In genomic region chr9:111483862-111484563, GRCh38 we compare ENCODE assay signal across 8 cellular contexts. TPM values are rescaled to one million over a fixed set of nuclear protein-coding genes. Genes with fewer than 3 reads are reported as not detected.
DNase-seq lines count a peak whose midpoint lies in the region; ATAC-seq and TF ChIP-seq lines count a peak whose summit lies in the region.

TSS of gene ECPAS (minus strand) at chr9:111484383. CDS start at chr9:111472918, 11,465 bp downstream.

- peak within 1 kb of the TSS; percentile 73 to 89 (median 84) for H3K4me3 Mint-ChIP-seq in naive thymus-derived CD8-positive, alpha-beta T cell
- H3K4me3 Mint-ChIP-seq in stimulated activated naive B cell treated with anti-CD40 and anti-IgM and Interleukin-4, amounts not matched to agents 10 μg/mL and 1 μg/mL and 100 μg/mL, for 72 hours, result peak within 1 kb of the TSS; percentile 86 to 95

- in situ Hi-C loops in Caki2 (cut with HindIII; ENCODE audit: low pct_unique_long_range_greater_than_20kb, low sequenced_read_pairs), result no loop called here

- no peaks in the 10 kb centered on the region for H3K9me3 Mint-ChIP-seq in naive thymus-derived CD8-positive, alpha-beta T cell
- no peaks in the 10 kb centered on the region for H3K9me3 Mint-ChIP-seq in stimulated activated naive B cell treated with anti-CD40 and anti-IgM and Interleukin-4, amounts not matched to agents 10 μg/mL and 1 μg/mL and 100 μg/mL, for 72 hours

- no peaks in the 10 kb centered on the region for H3K36me3 Mint-ChIP-seq in naive thymus-derived CD8-positive, alpha-beta T cell
- H3K36me3 Mint-ChIP-seq in stimulated activated naive B cell treated with anti-CD40 and anti-IgM and Interleukin-4, amounts not matched to agents 10 μg/mL and 1 μg/mL and 100 μg/mL, for 72 hours, result peaks cover 5 to 7% of the 10 kb centered on the region in 2 donors

- H3K4me1 Mint-ChIP-seq in naive thymus-derived CD8-positive, alpha-beta T cell, result peaks cover 18 to 31% (median 24%) of the 10 kb centered on the region in 4 donors
- peaks cover 16 to 29% of the 10 kb centered on the region in 2 donors for H3K4me1 Mint-ChIP-seq in stimulated activated naive B cell treated with anti-CD40 and anti-IgM and Interleukin-4, amounts not matched to agents 10 μg/mL and 1 μg/mL and 100 μg/mL, for 72 hours

- DNase-seq in Caki2 (ENCODE audit: low read depth), result peak; percentile 84
- DNase-seq in HPDE6-E6E7 (ENCODE audit: extremely low spot score), result peak; percentile 88
- peak; percentile 77 for DNase-seq in RPMI8226
- peak; percentile 59 for DNase-seq in activated T-helper 9 cell treated with anti-CD3 and anti-CD28 coated beads, Interleukin-2, amount 50 U/mL, for 16 hours (ENCODE audit: low read depth)
- peak; percentile 76 for DNase-seq in fibroblast of mammary gland (ENCODE audit: low read depth)
- DNase-seq in naive thymus-derived CD8-positive, alpha-beta T cell, result peak; percentile 46 to 74 (median 63)
- peak; percentile 66 for DNase-seq in stimulated activated naive B cell treated with anti-CD40 and anti-IgM and Interleukin-4, amounts not matched to agents 10 μg/mL and 1 μg/mL and 100 μg/mL, for 72 hours

- peak within 1 kb of the TSS; percentile 87 for H3K4me3 ChIP-seq in fibroblast of mammary gland (ENCODE audit: control insufficient read depth, low read depth, low read length)

- peaks cover 0 to 5% (median 0%) of the 10 kb centered on the region in 5 donors for H3K27me3 Mint-ChIP-seq in naive thymus-derived CD8-positive, alpha-beta T cell
- H3K27me3 Mint-ChIP-seq in stimulated activated naive B cell treated with anti-CD40 and anti-IgM and Interleukin-4, amounts not matched to agents 10 μg/mL and 1 μg/mL and 100 μg/mL, for 72 hours, result peaks cover 6 to 9% of the 10 kb centered on the region in 2 donors

- H3K27ac Mint-ChIP-seq in naive thymus-derived CD8-positive, alpha-beta T cell, result peak within 1 kb of the TSS in 9 of 10 donors; percentile 68 to 92 (median 86)
- H3K27ac Mint-ChIP-seq in stimulated activated naive B cell treated with anti-CD40 and anti-IgM and Interleukin-4, amounts not matched to agents 10 μg/mL and 1 μg/mL and 100 μg/mL, for 72 hours, result peak within 1 kb of the TSS; percentile 92

- peak; percentile 34 for ATAC-seq in GM19468 (IDR thresholded peaks at IDR 0.05; ENCODE audit: extremely low read depth, unreplicated experiment)
- peak; percentile 68 for ATAC-seq in naive thymus-derived CD8-positive, alpha-beta T cell
- ATAC-seq in stimulated activated naive B cell treated with anti-CD40 and anti-IgM and Interleukin-4, amounts not matched to agents 10 μg/mL and 1 μg/mL and 100 μg/mL, for 72 hours (replicated peaks), result peak; percentile 77 to 78

- no peak for TF ChIP-seq CTCF in fibroblast of mammary gland (conservative IDR thresholded peaks at IDR 0.05; ENCODE audit: control insufficient read depth, insufficient read depth, low read depth, low read length)

- POLR2A ChIA-PET in naive thymus-derived CD8-positive, alpha-beta T cell (lab: Charles Lee), result interaction anchor here (0.8 to 1.8 kb wide), 5 partner anchors 18 to 849 kb away, joined by 3 to 6 read pairs (median 4); partner anchors contain the start of genes DNAJC25, PTBP3 and ZNF483

RNA-seq across cellular contexts. Expression of gene ECPAS, which starts in this region (rescaled TPM):
- 30.5 and 35.4 TPM in 2 replicates for total RNA-seq in Caki2 (2014; rRNA removed; shearing (Covaris generic); ENCODE audit: low replicate concordance)
- total RNA-seq in naive thymus-derived CD8-positive, alpha-beta T cell, result 10 to 100 TPM; 72.2 to 72.5 TPM
- polyA plus RNA-seq in naive thymus-derived CD8-positive, alpha-beta T cell, result 10 to 100 TPM in 2 of 3 donors, 1 to 10 TPM in 1; 9.7 to 12.9 (median 10.7) TPM

Comparison
In these comparisons a context has a peak if more than half of its experiments do, and no peak if none do; other contexts are left out.
1. Peak in every context shown above with its lines: DNase-seq, ATAC-seq and H3K4me3 ChIP-seq.